8 cellular contexts compared by ENCODE assay signal in genomic region chr17:72121164-72122001, GRCh38. TPM values are rescaled to one million over a fixed set of nuclear protein-coding genes. Genes with fewer than 3 reads are reported as not detected.
DNase-seq lines count a peak whose midpoint lies in the region; ATAC-seq and TF ChIP-seq lines count a peak whose summit lies in the region.

No MANE protein-coding gene starts in this region.

- peaks cover 70% of the 10 kb centered on the region for H3K27me3 Mint-ChIP-seq in activated T-cell treated with anti-CD3 and anti-CD28 coated beads, Interleukin-2, amount 50 U/mL, for 72 hours (ENCODE audit: low read depth)

- intact Hi-C loops in right cardiac atrium (cut with DNase I), result loop anchor here in 3 of 4 donors (5.0 to 10.0 kb wide), 3 partner anchors 66 to 416 kb away; no protein-coding TSS in a partner anchor
- intact Hi-C loops in sigmoid colon (cut with DNase I), result no loop called here

- H3K36me3 Mint-ChIP-seq in activated T-cell treated with anti-CD3 and anti-CD28 coated beads, Interleukin-2, amount 50 U/mL, for 72 hours (ENCODE audit: insufficient read depth in 2 of 2), result peaks cover 5 to 8% of the 10 kb centered on the region in 2 donors

- no peak overlapping the region for H3K27ac Mint-ChIP-seq in activated T-cell treated with anti-CD3 and anti-CD28 coated beads, Interleukin-2, amount 50 U/mL, for 72 hours

- H3K9me3 ChIP-seq in right cardiac atrium (ENCODE audit: control insufficient read depth, low read length), result no peaks in the 10 kb centered on the region
- H3K9me3 ChIP-seq in sigmoid colon, result no peaks in the 10 kb centered on the region

- no peak for ATAC-seq in activated T-cell treated with anti-CD3 and anti-CD28 coated beads, Interleukin-2, amount 50 U/mL, for 72 hours (replicated peaks in 1 of 2)
- ATAC-seq in HG03108 (IDR thresholded peaks at IDR 0.05; ENCODE audit: unreplicated experiment) (peak; percentile 7), right cardiac atrium (peak; percentile 9 to 29)

- peak in 1 of 2 donors; percentile 18 for DNase-seq in activated T-cell treated with anti-CD3 and anti-CD28 coated beads, Interleukin-2, amount 50 U/mL, for 72 hours
- no peak for DNase-seq in activated T-cell treated with anti-CD3 and anti-CD28 coated beads, Interleukin-2, amount 50 U/mL, for 1 hour
- peak; percentile 46 to 78 (median 77) for DNase-seq in right cardiac atrium
- DNase-seq in sigmoid colon, result peak; percentile 72
- no peak for DNase-seq in central memory CD4-positive, alpha-beta T cell
- no peak for DNase-seq in RKO (ENCODE audit: low spot score)

- H3K36me3 ChIP-seq in sigmoid colon, result no peaks in the 10 kb centered on the region

- no peak for TF ChIP-seq CTCF in WI38 (IDR thresholded peaks at IDR 0.05; ENCODE audit: low read depth, low read length)
- TF ChIP-seq CTCF in sigmoid colon (IDR thresholded peaks at IDR 0.05), result no peak

- H3K4me3 ChIP-seq in WI38 (ENCODE audit: low read depth, low read length) (peak overlapping the region; percentile 92), right cardiac atrium (ENCODE audit: low read length) (peak overlapping the region; percentile 59), sigmoid colon (peak overlapping the region; percentile 26 to 45 (median 44))

- no peak for TF ChIP-seq POLR2A in sigmoid colon (IDR thresholded peaks at IDR 0.05)

- under 1% methylated on average over 88 of the region's 88 CpGs for WGBS in right cardiac atrium
- WGBS in sigmoid colon, 2 donors, result 1 to 2% methylated on average over 88 of the region's 88 CpGs

- peak overlapping the region; percentile 31 for H3K27ac ChIP-seq in right cardiac atrium (ENCODE audit: low read length)
- H3K27ac ChIP-seq in sigmoid colon, result peak overlapping the region; percentile 17 to 62 (median 49)

- peak overlapping the region; percentile 40 to 59 for H3K4me3 Mint-ChIP-seq in activated T-cell treated with anti-CD3 and anti-CD28 coated beads, Interleukin-2, amount 50 U/mL, for 72 hours

- no peaks in the 10 kb centered on the region for H3K27me3 ChIP-seq in right cardiac atrium (ENCODE audit: control insufficient read depth, insufficient read depth)
- peaks cover 62 to 73% (median 67%) of the 10 kb centered on the region in 3 donors for H3K27me3 ChIP-seq in sigmoid colon

- H3K9me3 Mint-ChIP-seq in activated T-cell treated with anti-CD3 and anti-CD28 coated beads, Interleukin-2, amount 50 U/mL, for 72 hours, result no peaks in the 10 kb centered on the region

- H3K4me1 Mint-ChIP-seq in activated T-cell treated with anti-CD3 and anti-CD28 coated beads, Interleukin-2, amount 50 U/mL, for 72 hours (ENCODE audit: low read depth), result peaks cover 13% of the 10 kb centered on the region

- no peak for TF ChIP-seq EP300 in sigmoid colon (IDR thresholded peaks at IDR 0.05)

- H3K4me1 ChIP-seq in right cardiac atrium (ENCODE audit: control insufficient read depth, insufficient read depth, low read length) (peaks cover 5% of the 10 kb centered on the region), sigmoid colon (peaks cover 0 to 62% (median 61%) of the 10 kb centered on the region in 4 donors)

RNA-seq across cellular contexts. Expression of gene SOX9, which starts 0.6 kb away (rescaled TPM):
- not detected for total RNA-seq in activated T-cell treated with anti-CD3 and anti-CD28 coated beads, Interleukin-2, amount 50 U/mL, for 72 hours
- total RNA-seq in right cardiac atrium, result 10 to 100 TPM; 10.5 to 23.5 (median 20.6) TPM
- polyA plus RNA-seq in right cardiac atrium, result 12.5 TPM
- 1 to 10 TPM in 1 of 4 donors, under 1 TPM in 2, not detected in 1; 0.28 to 2.1 (median 0.49) TPM for total RNA-seq in sigmoid colon
- polyA plus RNA-seq in sigmoid colon, result 10 to 100 TPM in 2 of 3 donors, 1 to 10 TPM in 1; 7.8 to 22.7 (median 15.3) TPM

Comparison
In these comparisons a context has a peak if more than half of its experiments do, and no peak if none do; other contexts are left out.
1. ATAC-seq: peak in HG03108 (single experiment) and right cardiac atrium (2 of 2); none in activated T-cell treated with anti-CD3 and anti-CD28 coated beads, Interleukin-2, amount 50 U/mL, for 72 hours (0 of 2).
2. DNase-seq: peak in right cardiac atrium (3 of 3) and sigmoid colon (single experiment); none in activated T-cell treated with anti-CD3 and anti-CD28 coated beads, Interleukin-2, amount 50 U/mL, for 1 hour (single experiment), central memory CD4-positive, alpha-beta T cell (single experiment) and RKO (single experiment).
3. Peak in every context shown above with its lines, with median percentiles within 50 percentile points of each other: H3K4me3 ChIP-seq.